Comparison of ENCODE assay signal across 1 cellular context in genomic region chr7:154416714-154417113, GRCh38.
TF ChIP-seq lines count a peak whose summit lies in the region.

No MANE protein-coding gene starts in this region.

TF ChIP-seq in GM23338, 12 proteins besides CTCF, POLR2A, EP300 and RAD21:
- TF ChIP-seq ZNF462 (CRISPR knock-in tag; IDR thresholded peaks at IDR 0.05) = no peak
- TF ChIP-seq ZNF331 (CRISPR knock-in tag; IDR thresholded peaks at IDR 0.05; ENCODE audit: low read depth) = no peak
- no peak for TF ChIP-seq NANOG (IDR thresholded peaks at IDR 0.05; ENCODE audit: borderline replicate concordance)
